ENCODE assay signal across 20 cellular contexts in the genomic region with DNA sequence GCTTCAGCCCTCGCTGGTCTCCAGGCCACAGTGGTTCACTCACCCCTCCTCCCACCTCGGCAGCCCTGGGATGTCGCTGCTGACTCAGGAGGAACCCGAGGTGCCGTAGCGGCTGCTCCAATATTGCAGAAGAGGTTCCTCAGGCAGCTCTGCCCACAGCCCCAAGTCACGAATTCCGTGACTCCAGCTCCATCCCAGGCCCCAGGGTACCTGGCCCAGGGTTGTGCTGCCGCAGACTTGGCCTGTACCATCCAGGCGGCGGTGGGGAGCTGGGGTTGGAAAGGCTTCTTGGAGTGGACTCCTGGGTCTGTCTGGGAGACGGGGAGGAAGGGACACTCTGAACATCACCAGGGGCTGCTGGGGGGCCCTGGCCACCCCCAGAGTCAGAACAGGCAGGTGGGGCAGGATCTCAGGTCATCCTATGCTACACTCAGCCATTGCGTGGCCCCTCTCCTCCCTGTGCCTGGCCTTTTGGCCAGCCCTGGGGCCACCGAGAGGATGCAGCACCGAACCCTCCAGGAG. TPM values are rescaled to one million over a fixed set of nuclear protein-coding genes. Genes with fewer than 3 reads are reported as not detected.
DNase-seq lines count a peak whose midpoint lies in the region; ATAC-seq and TF ChIP-seq lines count a peak whose summit lies in the region.
"Had no signal": no experiment of that assay in that cellular context is flagged by ENCODE, and none has a peak within 500 bp of the region (broad histone marks: within the 10 kb centered on the region; RNA-seq: fewer than 3 reads in every experiment).

No MANE protein-coding gene starts in this region.

- intact Hi-C loops in IMR-90 (cut with micrococcal nuclease) = loop anchor here (5.0 kb wide), 1 partner anchor 334 kb away; no protein-coding TSS in a partner anchor
- intact Hi-C loops in posterior vena cava (cut with DNase I) = no loop called here

- WGBS in IMR-90 (ENCODE audit: extremely low coverage in 2 of 2, insufficient read length in 1 of 2), 2 experiments = 100% methylated on average over 3 of the region's 15 CpGs; no CpG with 5 or more reads in 1 of the 2 experiments

- ATAC-seq in IMR-90 (ENCODE audit: low read depth) (no peak), HG03108 (IDR thresholded peaks at IDR 0.05; ENCODE audit: unreplicated experiment) (no peak)

- H3K27ac ChIP-seq in IMR-90 (ENCODE audit: insufficient read depth, low read length) = no peak overlapping the region
- H3K27ac ChIP-seq: skin epidermis had no signal

- H2BK20ac ChIP-seq in IMR-90 (ENCODE audit: low read depth, low read length) = no peak overlapping the region

- in situ Hi-C loops in IMR-90 (cut with MboI; ENCODE audit: low sequenced_read_pairs) = loop anchor here (5.0 kb wide), 1 partner anchor 94 kb away; no protein-coding TSS in a partner anchor

- peak overlapping the region; percentile 58 for H2AFZ ChIP-seq in IMR-90 (replicated peaks; ENCODE audit: low read length, poor library complexity)

- no peak for TF ChIP-seq POLR2A in IMR-90 (IDR thresholded peaks at IDR 0.05; ENCODE audit: low read depth, low read length)

- DNase-seq in GM03348 (ENCODE audit: low spot score) (peak; percentile 49), IMR-90 (no peak), astrocyte of the hippocampus (ENCODE audit: low read depth, low spot score) (peak; percentile 35), kidney glomerular epithelial cell (lab: John Stamatoyannopoulos, UW) (peak; percentile 21), NCI-H82 (lab: John Stamatoyannopoulos, UW) (no peak), posterior vena cava (ENCODE audit: low spot score) (no peak), HCEC 1CT (no peak)
- DNase-seq: activated B cell treated with CpG ODN at 0.5 μM for 24 hours; activated gamma-delta T cell treated with Interleukin-2 at 50 U/mL for 16 hours; CD4-positive, CD25-positive, alpha-beta regulatory T cell; foreskin melanocyte; GF-D8; midbrain; NCI-H2227 treated with DMSO at 0.1 percent for 48 hours; occipital lobe; stimulated activated naive CD4-positive, alpha-beta T cell treated with Interleukin-2 at 50 U/mL for 16 hours; SW 1271 had no signal

- H4K91ac ChIP-seq in IMR-90 (ENCODE audit: insufficient read depth, low read depth, low read length) = no peak overlapping the region

- no peak overlapping the region for H2BK120ac ChIP-seq in IMR-90 (ENCODE audit: low read depth, low read length)

- H3K9ac ChIP-seq in IMR-90 (ENCODE audit: low read depth, low read length) = no peak overlapping the region

- no peak overlapping the region for H2AK5ac ChIP-seq in IMR-90 (ENCODE audit: low read depth, low read length)

- TF ChIP-seq CTCF in IMR-90 (conservative IDR thresholded peaks at IDR 0.05; ENCODE audit: low read depth, low read length) = no peak

- H3K36me3 ChIP-seq in IMR-90 (ENCODE audit: control insufficient read depth, insufficient read depth, low read length) = no peaks in the 10 kb centered on the region

- H2BK15ac ChIP-seq in IMR-90 (ENCODE audit: low read depth, low read length) = no peak overlapping the region

- H3K4ac ChIP-seq in IMR-90 (ENCODE audit: low read depth, low read length) = no peak overlapping the region

- dilution Hi-C loops in IMR-90 (cut with HindIII; ENCODE audit: low sequenced_read_pairs, unreplicated experiment) = no loop called here

- no peak overlapping the region for H3K14ac ChIP-seq in IMR-90 (replicated peaks; ENCODE audit: low read depth, low read length)

- H3K79me1 ChIP-seq in IMR-90 (ENCODE audit: low read depth in 1 of 2, low read length in 2 of 2) = no peaks in the 10 kb centered on the region

- no peak overlapping the region for H3K4me2 ChIP-seq in IMR-90 (ENCODE audit: low read depth, low read length)

- no TSS peak for BruUV-seq in IMR-90 (replicated peaks; lab: Mats Ljungman, UMichigan)

- peaks cover 11% of the 10 kb centered on the region for H3K4me1 ChIP-seq in IMR-90 (ENCODE audit: control insufficient read depth, insufficient read depth, low read length)

- H4K5ac ChIP-seq in IMR-90 (ENCODE audit: low read depth, low read length) = no peak overlapping the region

- peak overlapping the region; percentile 42 for H2AK9ac ChIP-seq in IMR-90 (replicated peaks; ENCODE audit: low read depth, low read length, poor library complexity)

- no peak overlapping the region for H2BK5ac ChIP-seq in IMR-90 (ENCODE audit: low read depth, low read length, poor library complexity, severe bottlenecking)

- TF ChIP-seq RAD21 in IMR-90 (IDR thresholded peaks at IDR 0.05; ENCODE audit: low read length) = no peak

- no peaks in the 10 kb centered on the region for H3K9me3 ChIP-seq in IMR-90 (ENCODE audit: control insufficient read depth, insufficient read depth, low read length)

- 0 out of 2 replicates have a peak, but pooled peaks cover 5% of the 10 kb centered on the region for H4K20me1 ChIP-seq in IMR-90 (ENCODE audit: insufficient read depth, low read length)

- H3K23ac ChIP-seq in IMR-90 (ENCODE audit: low read depth, low read length) = no peak overlapping the region

- CTCF ChIA-PET in IMR-90 (lab: Yijun Ruan, JAX) = interaction anchor here (0.6 to 0.8 kb wide), 2 partner anchors 95 to 979 kb away, joined by 3 read pairs; no protein-coding TSS in a partner anchor

- H3K9me1 ChIP-seq in IMR-90 (ENCODE audit: insufficient read depth, low read length) = no peaks in the 10 kb centered on the region

- no peak overlapping the region for H3K4me3 ChIP-seq in IMR-90 (ENCODE audit: insufficient read depth, low read depth, low read length)
- H3K4me3 ChIP-seq: skin epidermis had no signal

- POLR2A ChIA-PET in IMR-90 (lab: Charles Lee; ENCODE audit: unreplicated experiment) = no interaction called here

- H3K18ac ChIP-seq in IMR-90 (ENCODE audit: low read depth, low read length) = no peak overlapping the region

- H3K27me3 ChIP-seq in IMR-90 (ENCODE audit: control insufficient read depth, insufficient read depth, low read length) = no peaks in the 10 kb centered on the region

- H4K8ac ChIP-seq in IMR-90 (ENCODE audit: low read depth in 2 of 2, low read length in 2 of 2) = no peak overlapping the region

- H3K56ac ChIP-seq in IMR-90 (ENCODE audit: extremely low read depth, insufficient read depth, low read length) = no peak overlapping the region

TF ChIP-seq in IMR-90, 13 proteins besides CTCF, POLR2A, EP300 and RAD21:
- TF ChIP-seq CHD1 (IDR thresholded peaks at IDR 0.05; ENCODE audit: low read depth, low read length) = no peak
- TF ChIP-seq RCOR1 (IDR thresholded peaks at IDR 0.05; ENCODE audit: insufficient replicate concordance, low read length) = no peak
- no peak for TF ChIP-seq MXI1 (IDR thresholded peaks at IDR 0.05; ENCODE audit: borderline replicate concordance, low read depth, low read length)
- TF ChIP-seq NFE2L2 (IDR thresholded peaks at IDR 0.05; ENCODE audit: low read depth, low read length) = no peak
- TF ChIP-seq BHLHE40 (IDR thresholded peaks at IDR 0.05; ENCODE audit: low read depth, low read length) = no peak
- TF ChIP-seq RFX5 (IDR thresholded peaks at IDR 0.05; ENCODE audit: low read depth, low read length) = no peak
- no peak for TF ChIP-seq MAFK (IDR thresholded peaks at IDR 0.05; ENCODE audit: low read depth, low read length)
- no peak for TF ChIP-seq FOS (IDR thresholded peaks at IDR 0.05; ENCODE audit: low read depth, low read length)
- no peak for TF ChIP-seq CEBPB (IDR thresholded peaks at IDR 0.05; ENCODE audit: low read depth, low read length)

RNA-seq across cellular contexts. Expression of a gene that starts 0.7 kb away (rescaled TPM):
- total RNA-seq in IMR-90 (2012; rRNA removed) (not detected in 2 replicates), posterior vena cava (under 1 TPM in 1 of 2 donors, not detected in 1; 0.24 TPM)
- polyA plus RNA-seq in IMR-90 (2012; rRNA removed) = 0.05 and 0.23 TPM in 2 replicates
- polyA plus RNA-seq in IMR-90 (2012; cell fraction: cytosol; rRNA removed) = 0.10 TPM in 1 of 2 replicates, not detected in the other
- polyA plus RNA-seq in IMR-90 (2012; cell fraction: nucleus; rRNA removed; ENCODE audit: low replicate concordance) = 1.0 and 3.0 TPM in 2 replicates
- total RNA-seq: activated B cell treated with CpG ODN at 0.5 μM for 24 hours; CD4-positive, CD25-positive, alpha-beta regulatory T cell; ureter had no signal

RNA-seq across cellular contexts. Expression of a gene that starts 22.1 kb away (rescaled TPM):
- total RNA-seq in IMR-90 (2012; rRNA removed) (not detected in 2 replicates), posterior vena cava (under 1 TPM in 1 of 2 donors, not detected in 1; 0.14 TPM)
- polyA plus RNA-seq in IMR-90 (2012; rRNA removed) = not detected in 2 replicates
- 0.01 TPM in 1 of 2 replicates, not detected in the other for polyA plus RNA-seq in IMR-90 (2012; cell fraction: cytosol; rRNA removed)
- polyA plus RNA-seq in IMR-90 (2012; cell fraction: nucleus; rRNA removed; ENCODE audit: low replicate concordance) = 0.10 and 0.12 TPM in 2 replicates
- total RNA-seq: CD4-positive, CD25-positive, alpha-beta regulatory T cell; occipital lobe had no signal

Comparison
In these comparisons a context has a peak if more than half of its experiments do, and no peak if none do; other contexts are left out.
1. DNase-seq: peak in GM03348 (single experiment), astrocyte of the hippocampus (single experiment) and kidney glomerular epithelial cell (single experiment); none in IMR-90 (single experiment), NCI-H82 (single experiment), posterior vena cava (single experiment) and HCEC 1CT (single experiment).